Comparison of ENCODE assay signal across 10 cellular contexts in the genomic region with DNA sequence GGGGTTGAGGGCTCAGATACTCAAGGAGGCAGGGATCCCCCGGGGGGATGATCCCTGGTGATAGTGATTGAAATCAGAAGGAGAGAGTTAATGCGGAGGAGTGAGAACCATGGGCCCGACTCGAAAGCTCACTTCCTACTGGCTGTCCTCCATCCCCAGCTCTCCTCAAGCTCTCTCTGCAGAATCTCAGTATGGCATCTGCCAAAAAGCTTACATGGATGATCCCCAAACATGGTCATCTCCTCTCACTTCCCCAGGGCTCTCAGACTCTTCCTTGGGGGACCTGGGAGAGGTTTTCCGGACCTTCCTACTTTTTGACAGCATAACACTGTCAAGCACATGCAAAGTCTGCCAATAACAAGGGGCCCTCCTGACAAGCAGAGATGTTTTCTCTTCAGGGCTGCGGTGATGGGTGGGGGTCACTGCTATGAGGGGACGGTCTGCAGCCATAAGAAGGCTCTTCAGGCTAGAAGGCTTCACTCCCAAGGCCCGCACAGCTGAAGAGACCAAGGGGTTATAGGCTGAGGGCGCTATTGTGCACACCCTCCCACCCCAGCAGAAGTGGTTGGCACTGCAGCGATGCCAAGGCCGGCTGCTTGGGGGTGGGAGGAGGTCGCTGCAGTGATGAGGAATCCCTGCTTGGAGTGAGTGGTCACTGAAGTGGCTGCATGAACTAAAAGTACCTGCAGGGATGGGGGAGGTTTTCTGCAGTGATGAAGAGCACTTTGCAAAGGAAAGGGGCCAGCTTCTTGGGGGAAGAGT. TPM values are rescaled to one million over a fixed set of nuclear protein-coding genes. Genes with fewer than 3 reads are reported as not detected.
A peak's percentile ranks its signal among the peaks of the same experiment; 100 is the strongest.
DNase-seq lines count a peak whose midpoint lies in the region; ATAC-seq and TF ChIP-seq lines count a peak whose summit lies in the region.
"Had no signal": no experiment of that assay in that cellular context is flagged by ENCODE, and none has a peak within 500 bp of the region (broad histone marks: within the 10 kb centered on the region; RNA-seq: fewer than 3 reads in every experiment).

No MANE protein-coding gene starts in this region.

- no TSS peak for BruUV-seq in MCF 10A (replicated peaks; lab: Mats Ljungman, UMichigan)
- no TSS peak for BruUV-seq in mammary epithelial cell (replicated peaks; lab: Mats Ljungman, UMichigan)

- in situ Hi-C loops in mammary epithelial cell (cut with MboI; ENCODE audit: low sequenced_read_pairs in 2 of 2), result no loop called here

- H3K36me3 ChIP-seq in mammary epithelial cell (ENCODE audit: insufficient read depth, low read length) (no peaks in the 10 kb centered on the region), WERI-Rb-1 (no peaks in the 10 kb centered on the region), iPS-18a (ENCODE audit: control insufficient read depth, low read depth, low read length) (no peaks in the 10 kb centered on the region), thoracic aorta (no peaks in the 10 kb centered on the region)

- peaks cover 58% of the 10 kb centered on the region for H3K27me3 Mint-ChIP-seq in MCF 10A (ENCODE audit: insufficient read depth, unreplicated experiment)

- POLR2A ChIA-PET in MCF 10A (lab: Yijun Ruan, JAX), result interaction anchor here (1.1 to 1.4 kb wide), 2 partner anchors 42 to 43 kb away, joined by 3 read pairs; a partner anchor contains a TSS

- peaks cover 6% of the 10 kb centered on the region for H3K4me1 Mint-ChIP-seq in MCF 10A (ENCODE audit: insufficient read depth, unreplicated experiment)

- CTCF ChIA-PET in MCF 10A (lab: Yijun Ruan, JAX), result interaction anchor here (0.6 to 3.5 kb wide), 17 partner anchors 9 to 1035 kb away, joined by 3 to 25 read pairs (median 5); no protein-coding TSS in a partner anchor
- CTCF ChIA-PET in mammary epithelial cell (lab: Charles Lee; ENCODE audit: low non-redundant PET), result interaction anchor here (0.5 to 1.0 kb wide), 3 partner anchors 18 to 122 kb away, joined by 3 read pairs; no protein-coding TSS in a partner anchor

- H3K4me2 ChIP-seq in mammary epithelial cell (ENCODE audit: insufficient read depth, low read depth, low read length), result no peak overlapping the region

- H3K36me3 Mint-ChIP-seq in MCF 10A (ENCODE audit: insufficient read depth, unreplicated experiment), result no peaks in the 10 kb centered on the region

- DNase-seq in MCF 10A (ENCODE audit: unreplicated experiment) (no peak), mammary epithelial cell (no peak), WERI-Rb-1 (no peak), thoracic aorta (ENCODE audit: low spot score) (no peak), NCI-H1092 (lab: John Stamatoyannopoulos, UW) (no peak)
- DNase-seq: amniotic stem cell, HCEC 1CT had no signal

- peak overlapping the region; percentile 58 for H3K4me3 Mint-ChIP-seq in MCF 10A (ENCODE audit: unreplicated experiment)

- no peaks in the 10 kb centered on the region for H4K20me1 ChIP-seq in mammary epithelial cell (ENCODE audit: insufficient read depth, low read length)

- WGBS in mammary epithelial cell (ENCODE audit: low coverage, missing lambda C conversion rate), result 65% methylated on average over 7 of the region's 12 CpGs

- dilution Hi-C loops in mammary epithelial cell (cut with HindIII; ENCODE audit: low sequenced_read_pairs), result loop anchor here (5.0 kb wide), 2 partner anchors 36 to 54 kb away; no protein-coding TSS in a partner anchor

- H3K27me3 ChIP-seq in mammary epithelial cell (ENCODE audit: insufficient read depth, low read length), result peaks cover 30% of the 10 kb centered on the region
- peaks cover 4% of the 10 kb centered on the region for H3K27me3 ChIP-seq in WERI-Rb-1 (ENCODE audit: insufficient read depth, low read depth, severe bottlenecking)
- peaks cover 70% of the 10 kb centered on the region for H3K27me3 ChIP-seq in iPS-18a (ENCODE audit: control insufficient read depth, insufficient read depth, low read length)
- H3K27me3 ChIP-seq in thoracic aorta (replicated peaks; ENCODE audit: insufficient read depth), result peaks cover 22% of the 10 kb centered on the region

- no peak overlapping the region for H2AFZ ChIP-seq in mammary epithelial cell (ENCODE audit: low read depth, low read length)

- no peak for ATAC-seq in thoracic aorta (ENCODE audit: insufficient number of reproducible peaks, low FRiP score, low read depth)
- no peak for ATAC-seq in GM18520 (IDR thresholded peaks at IDR 0.05; ENCODE audit: unreplicated experiment)
- no peak for ATAC-seq in activated CD4-positive, CD25-positive, alpha-beta regulatory T cell treated with anti-CD3 and anti-CD28 coated beads, Interleukin-2, amount 50 U/mL, for 24 hours

- H3K4me1 ChIP-seq in mammary epithelial cell (ENCODE audit: insufficient read depth, low read length), result peaks cover 19% of the 10 kb centered on the region
- no peaks in the 10 kb centered on the region for H3K4me1 ChIP-seq in iPS-18a (ENCODE audit: control insufficient read depth, low read depth, low read length)
- peaks cover 12 to 18% of the 10 kb centered on the region in 2 donors for H3K4me1 ChIP-seq in thoracic aorta (ENCODE audit: control insufficient read depth in 1 of 2, low read depth in 2 of 2)

- H3K9ac ChIP-seq in mammary epithelial cell (ENCODE audit: insufficient read depth, low read length) (no peak overlapping the region), iPS-18a (ENCODE audit: low read length) (no peak overlapping the region)

- no peaks in the 10 kb centered on the region for H3K9me3 ChIP-seq in mammary epithelial cell (replicated peaks; ENCODE audit: insufficient read depth, low read length)
- H3K9me3 ChIP-seq in WERI-Rb-1 (ENCODE audit: severe bottlenecking), result no peaks in the 10 kb centered on the region
- no peaks in the 10 kb centered on the region for H3K9me3 ChIP-seq in iPS-18a (ENCODE audit: control insufficient read depth, low read depth, low read length)
- H3K9me3 ChIP-seq in thoracic aorta, result no peaks in the 10 kb centered on the region

- intact Hi-C loops in MCF 10A (cut with micrococcal nuclease), result no loop called here
- intact Hi-C loops in mammary epithelial cell (cut with micrococcal nuclease), result loop anchor here (10.0 kb wide), 1 partner anchor 184 kb away; no protein-coding TSS in a partner anchor

- no peaks in the 10 kb centered on the region for H3K79me2 ChIP-seq in mammary epithelial cell (ENCODE audit: insufficient read depth, low read length)

- no peaks in the 10 kb centered on the region for H3K9me3 Mint-ChIP-seq in MCF 10A (ENCODE audit: unreplicated experiment)

- H3K27ac ChIP-seq in mammary epithelial cell (ENCODE audit: insufficient read depth, low read depth, low read length) (no peak overlapping the region), WERI-Rb-1 (no peak overlapping the region), iPS-18a (ENCODE audit: low read length) (no peak overlapping the region), thoracic aorta (no peak overlapping the region)

- TF ChIP-seq CTCF in MCF 10A (IDR thresholded peaks at IDR 0.05; ENCODE audit: unreplicated experiment) (no peak), mammary epithelial cell (conservative IDR thresholded peaks at IDR 0.05 in 1 of 2, IDR thresholded peaks at IDR 0.05 in 1 of 2; ENCODE audit: extremely low read depth in 1 of 2, insufficient read depth in 1 of 2, low read depth in 1 of 2, low read length in 2 of 2) (no peak), WERI-Rb-1 (IDR thresholded peaks at IDR 0.05; ENCODE audit: low read depth, low read length) (peak; percentile 26; the same call in 1 of the 2 replicates), thoracic aorta (IDR thresholded peaks at IDR 0.05) (no peak)

- H3K27ac Mint-ChIP-seq in MCF 10A (ENCODE audit: low read depth, unreplicated experiment), result no peak overlapping the region

- H3K4me3 ChIP-seq in mammary epithelial cell (replicated peaks in 1 of 3; ENCODE audit: insufficient read depth in 1 of 3, low read depth in 2 of 3, low read length in 3 of 3), result no peak overlapping the region
- peak overlapping the region; percentile 73 for H3K4me3 ChIP-seq in WERI-Rb-1 (ENCODE audit: low read depth, low read length)
- H3K4me3 ChIP-seq in iPS-18a (ENCODE audit: low read length), result peak overlapping the region; percentile 55
- peak overlapping the region; percentile 76 for H3K4me3 ChIP-seq in thoracic aorta

RNA-seq across cellular contexts. Expression of a gene that starts 0.8 kb away (rescaled TPM):
- not detected in 2 replicates for total RNA-seq in MCF 10A (2022)
- under 1 TPM; 0.19 to 0.33 TPM for total RNA-seq in mammary epithelial cell
- 0.01 TPM for polyA plus RNA-seq in mammary epithelial cell
- not detected for polyA minus RNA-seq in mammary epithelial cell
- total RNA-seq in thoracic aorta, result not detected

RNA-seq across cellular contexts. Expression of a gene that starts 20.2 kb away (rescaled TPM):
- 60.4 and 77.8 TPM in 2 replicates for total RNA-seq in MCF 10A (2022)
- total RNA-seq in mammary epithelial cell, result 10 to 100 TPM; 23.8 to 52.2 TPM
- 56.5 TPM for polyA plus RNA-seq in mammary epithelial cell
- polyA minus RNA-seq in mammary epithelial cell, result 102 TPM
- total RNA-seq in thoracic aorta, result 10 to 100 TPM; 52.0 to 55.0 TPM

RNA-seq across cellular contexts. Expression of a gene that starts 20.9 kb away (rescaled TPM):
- total RNA-seq in MCF 10A (2022) (4.9 and 10.1 TPM in 2 replicates), mammary epithelial cell (1 to 10 TPM; 5.3 to 8.6 TPM), thoracic aorta (1 to 10 TPM; 3.8 to 4.0 TPM)
- 19.1 TPM for polyA plus RNA-seq in mammary epithelial cell
- 23.2 TPM for polyA minus RNA-seq in mammary epithelial cell

RNA-seq across cellular contexts. Expression of a gene that starts 32.8 kb away (rescaled TPM):
- 6.1 TPM in 2 replicates for total RNA-seq in MCF 10A (2022)
- 1 to 10 TPM in 1 of 2 donors, not detected in 1; 3.7 TPM for total RNA-seq in mammary epithelial cell
- polyA plus RNA-seq in mammary epithelial cell, result 0.92 TPM
- polyA minus RNA-seq in mammary epithelial cell, result 0.98 TPM
- total RNA-seq in thoracic aorta, result not detected

RNA-seq across cellular contexts. Expression of a gene that starts 42.6 kb away (rescaled TPM):
- total RNA-seq in MCF 10A (2022) (62.7 and 73.9 TPM in 2 replicates), mammary epithelial cell (10 to 100 TPM; 50.8 to 58.2 TPM), thoracic aorta (10 to 100 TPM; 50.2 to 62.1 TPM)
- polyA plus RNA-seq in mammary epithelial cell, result 47.4 TPM
- polyA minus RNA-seq in mammary epithelial cell, result 98.9 TPM

Comparison
In these comparisons a context has a peak if more than half of its experiments do, and no peak if none do; other contexts are left out.
1. H3K4me3 ChIP-seq: peak in WERI-Rb-1 (single experiment), iPS-18a (single experiment) and thoracic aorta (single experiment); none in mammary epithelial cell (0 of 3).